Comparison of ENCODE assay signal across 15 cellular contexts in genomic region chr2:52386433-52386832, GRCh38.
"Had no signal": no experiment of that assay in that cellular context is flagged by ENCODE, and none has a peak within 500 bp of the region (broad histone marks: within the 10 kb centered on the region; RNA-seq: fewer than 3 reads in every experiment).

No MANE protein-coding gene starts in this region.

- H3K4me3 Mint-ChIP-seq: activated T-helper 17 cell treated with anti-CD3 and anti-CD28 coated beads, Interleukin-2, amount 50 U/mL, for 72 hours; endodermal cell; naive thymus-derived CD8-positive, alpha-beta T cell had no signal

- ATAC-seq: activated T-helper 17 cell treated with anti-CD3 and anti-CD28 coated beads, Interleukin-2, amount 50 U/mL, for 72 hours; gastrocnemius medialis; left colon; mucosa of descending colon; naive thymus-derived CD8-positive, alpha-beta T cell had no signal

- H3K36me3 Mint-ChIP-seq: naive thymus-derived CD8-positive, alpha-beta T cell had no signal

- DNase-seq: activated CD4-positive, alpha-beta T cell treated with anti-CD3 and anti-CD28 coated beads for 1 hour; activated CD4-positive, alpha-beta T cell treated with anti-CD3 and anti-CD28 coated beads, Interleukin-2, amount 50 U/mL, for 4 hours; activated naive CD4-positive, alpha-beta T cell treated with Interleukin-2 at 50 U/mL for 16 hours; endodermal cell; erythroblast; gastrocnemius medialis; left colon; mucosa of descending colon; naive thymus-derived CD8-positive, alpha-beta T cell; stimulated activated CD4-positive, alpha-beta T cell treated with anti-CD3 and anti-CD28 coated beads, Interleukin-12 subunit alpha, Interleukin-12 subunit beta, amount 100 ng/mL, for 4 hours; stimulated activated CD4-positive, alpha-beta T cell treated with anti-CD3 and anti-CD28 coated beads, Interleukin-2, amount 100 ng/mL, for 24 hours; stomach; T1000; testis had no signal

- H3K9me3 Mint-ChIP-seq: activated T-helper 17 cell treated with anti-CD3 and anti-CD28 coated beads, Interleukin-2, amount 50 U/mL, for 72 hours; endodermal cell had no signal

- H3K27me3 Mint-ChIP-seq: naive thymus-derived CD8-positive, alpha-beta T cell had no signal

- H3K4me1 Mint-ChIP-seq: activated T-helper 17 cell treated with anti-CD3 and anti-CD28 coated beads, Interleukin-2, amount 50 U/mL, for 72 hours; naive thymus-derived CD8-positive, alpha-beta T cell had no signal

- H3K27ac Mint-ChIP-seq: activated T-helper 17 cell treated with anti-CD3 and anti-CD28 coated beads, Interleukin-2, amount 50 U/mL, for 72 hours; endodermal cell; naive thymus-derived CD8-positive, alpha-beta T cell had no signal
